ENCODE assay signal across 8 cellular contexts in the genomic region with DNA sequence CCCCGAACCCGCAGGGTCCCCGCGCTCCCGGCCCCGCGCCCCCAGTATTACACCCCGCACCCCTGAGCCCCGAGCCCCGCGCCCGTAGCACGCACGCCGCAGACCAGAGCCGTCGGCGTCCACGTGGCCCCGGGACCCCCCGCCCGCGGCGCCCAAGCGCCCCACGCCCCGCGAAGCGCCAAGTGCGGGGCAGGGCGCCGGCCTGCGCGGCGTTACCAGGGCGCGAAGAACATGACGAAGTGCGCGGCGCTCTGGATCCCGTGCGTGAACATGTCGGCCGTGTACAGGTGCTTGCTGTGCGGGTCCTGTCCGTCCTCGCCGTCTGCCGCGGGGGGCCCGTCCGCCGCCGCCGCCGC. TPM values are rescaled to one million over a fixed set of nuclear protein-coding genes. Genes with fewer than 3 reads are reported as not detected.
DNase-seq lines count a peak whose midpoint lies in the region; ATAC-seq and TF ChIP-seq lines count a peak whose summit lies in the region.

No MANE protein-coding gene starts in this region.

- no peak for TF ChIP-seq CTCF in CD4-positive, alpha-beta T cell (IDR thresholded peaks at IDR 0.05)
- TF ChIP-seq CTCF in fibroblast of villous mesenchyme (IDR thresholded peaks at IDR 0.05; ENCODE audit: insufficient read depth, low read depth, low read length), result no peak
- no peak for TF ChIP-seq CTCF in GM13977 (IDR thresholded peaks at IDR 0.05; ENCODE audit: extremely low read depth, insufficient read depth, missing control alignments)

- intact Hi-C loops in CD4-positive, alpha-beta T cell (cut with DNase I, micrococcal nuclease), result loop anchor here in 1 of 2 experiments (2.0 to 10.0 kb wide), 5 partner anchors 157 to 527 kb away; a partner anchor contains a TSS

- H3K4me3 ChIP-seq in fibroblast of villous mesenchyme (ENCODE audit: low read depth, low read length) (peak overlapping the region; percentile 64), skeletal muscle satellite cell (ENCODE audit: low read length) (peak overlapping the region; percentile 80)

- no peak overlapping the region for H3K27ac Mint-ChIP-seq in CD4-positive, alpha-beta T cell

- peak overlapping the region; percentile 80 for H3K9ac ChIP-seq in skeletal muscle satellite cell (ENCODE audit: low read depth, low read length)

- no peaks in the 10 kb centered on the region for H3K9me3 ChIP-seq in CD4-positive, alpha-beta T cell (ENCODE audit: control insufficient read depth, low read length)
- no peaks in the 10 kb centered on the region for H3K9me3 ChIP-seq in skeletal muscle satellite cell (replicated peaks; ENCODE audit: low read length)

- no peaks in the 10 kb centered on the region for H3K9me3 Mint-ChIP-seq in CD4-positive, alpha-beta T cell

- H3K27ac ChIP-seq in CD4-positive, alpha-beta T cell (ENCODE audit: low read depth, low read length), result no peak overlapping the region

- H3K4me1 ChIP-seq in skeletal muscle satellite cell (ENCODE audit: control insufficient read depth, insufficient read depth, low read length), result peaks cover 14% of the 10 kb centered on the region

- H3K27me3 Mint-ChIP-seq in CD4-positive, alpha-beta T cell, result no peaks in the 10 kb centered on the region

- H3K4me2 ChIP-seq in skeletal muscle satellite cell (ENCODE audit: low read length), result peak overlapping the region; percentile 96

- in situ Hi-C loops in GM13977 (cut with MboI; ENCODE audit: low pct_unique_long_range_greater_than_20kb, low sequenced_read_pairs, unreplicated experiment), result no loop called here

- H3K36me3 Mint-ChIP-seq in CD4-positive, alpha-beta T cell (ENCODE audit: low read depth), result peaks cover under 1% of the 10 kb centered on the region

- H3K4me1 Mint-ChIP-seq in CD4-positive, alpha-beta T cell (ENCODE audit: low read depth), result no peaks in the 10 kb centered on the region

- DNase-seq in CD4-positive, alpha-beta T cell, result no peak
- DNase-seq in NAMALWA (ENCODE audit: low spot score), result peak; percentile 42
- DNase-seq in fibroblast of villous mesenchyme (ENCODE audit: low read depth), result no peak
- DNase-seq in AG08395 (ENCODE audit: low spot score), result no peak
- DNase-seq in GM13977 (ENCODE audit: low spot score), result no peak
- no peak for DNase-seq in DMS153 (lab: John Stamatoyannopoulos, UW)

- POLR2A ChIA-PET in CD4-positive, alpha-beta T cell (lab: Charles Lee), result interaction anchor here (1.0 kb wide), 1 partner anchor 154 kb away, joined by 3 read pairs; no protein-coding TSS in a partner anchor

- H3K36me3 ChIP-seq in skeletal muscle satellite cell (ENCODE audit: insufficient read depth, low read length), result no peaks in the 10 kb centered on the region

- no peaks in the 10 kb centered on the region for H3K27me3 ChIP-seq in CD4-positive, alpha-beta T cell (ENCODE audit: control insufficient read depth, insufficient read depth, low read length)
- peaks cover 20% of the 10 kb centered on the region for H3K27me3 ChIP-seq in skeletal muscle satellite cell (ENCODE audit: control insufficient read depth, insufficient read depth, low read length)

- peak; percentile 37 for ATAC-seq in CD4-positive, alpha-beta T cell (ENCODE audit: poor library complexity)
- peak; percentile 20 for ATAC-seq in GM21423 (IDR thresholded peaks at IDR 0.05; ENCODE audit: unreplicated experiment)

- CTCF ChIA-PET in CD4-positive, alpha-beta T cell (lab: Charles Lee), result no interaction called here

- no peak overlapping the region for H3K4me3 Mint-ChIP-seq in CD4-positive, alpha-beta T cell

RNA-seq across cellular contexts. Expression of a gene that starts 0.3 kb away (rescaled TPM):
- total RNA-seq in CD4-positive, alpha-beta T cell, result 1 to 10 TPM; 4.2 to 7.8 TPM
- 299 and 365 TPM in 2 replicates for total RNA-seq in fibroblast of villous mesenchyme
- 295 and 324 TPM in 2 replicates for total RNA-seq in skeletal muscle satellite cell (2012; rRNA removed)

Comparison
In these comparisons a context has a peak if more than half of its experiments do, and no peak if none do; other contexts are left out.
1. RNA of a gene that starts 0.3 kb away (total RNA-seq): 299 to 365 TPM in fibroblast of villous mesenchyme; 4.2 to 7.8 TPM in CD4-positive, alpha-beta T cell; every median in the first group is over 10 times any median in the second.